ENCODE assay signal across 1 cellular context in the genomic region with DNA sequence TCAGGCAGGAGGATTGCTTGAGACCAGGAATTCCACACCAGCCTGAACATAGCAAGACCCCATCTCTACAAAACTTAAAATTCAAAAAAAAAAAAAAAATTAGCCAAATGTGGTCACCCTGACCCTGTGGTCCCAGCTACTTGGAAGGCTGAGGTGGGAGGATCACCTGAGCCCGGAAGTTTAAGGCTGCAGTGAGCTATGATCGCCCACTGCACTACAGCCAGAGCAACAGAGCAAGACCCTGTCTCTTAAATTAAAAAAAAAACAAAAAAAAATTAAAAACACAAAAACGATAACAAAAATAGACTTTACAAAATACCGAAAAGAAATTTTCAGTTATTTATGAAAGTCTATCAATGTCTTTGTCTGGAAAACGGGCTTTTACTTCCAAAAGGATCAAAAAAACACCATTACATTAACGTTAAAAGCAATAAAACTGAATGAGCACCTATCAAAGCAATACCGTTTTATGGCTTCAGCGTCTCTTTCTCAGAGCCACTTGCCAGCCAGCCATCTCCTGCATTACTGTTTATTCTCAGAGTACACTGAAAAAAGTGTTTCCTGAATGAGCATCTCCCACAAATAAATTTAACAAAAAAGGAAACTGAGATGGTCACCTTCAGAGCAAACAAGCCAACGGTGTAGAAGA.
TF ChIP-seq lines count a peak whose summit lies in the region.

No MANE protein-coding gene starts in this region.

TF ChIP-seq in HepG2, 621 proteins besides CTCF, POLR2A, EP300 and RAD21 (continued from another document):
- TF ChIP-seq NR2F6 (IDR thresholded peaks at IDR 0.05) (no peak), NR2F6 (CRISPR knock-in tag; IDR thresholded peaks at IDR 0.05) (no peak), LCORL (IDR thresholded peaks at IDR 0.05) (no peak), LCORL (CRISPR knock-in tag; IDR thresholded peaks at IDR 0.05) (0 out of 2 replicates have a peak, but pooled peaks have one; percentile 17), BCL3 (CRISPR knock-in tag; IDR thresholded peaks at IDR 0.05) (0 out of 2 replicates have a peak, but pooled peaks have one; percentile 17), ZNF720 (CRISPR knock-in tag; IDR thresholded peaks at IDR 0.05) (no peak), FOXJ3 (CRISPR knock-in tag; IDR thresholded peaks at IDR 0.05; ENCODE audit: borderline replicate concordance) (peak; percentile 31; the same call in 1 of the 2 replicates)
